ENCODE assay signal across 1 cellular context in genomic region chr7:134625571-134625970, GRCh38.
TF ChIP-seq lines count a peak whose summit lies in the region.

No MANE protein-coding gene starts in this region.

TF ChIP-seq in IMR-90, 13 proteins besides CTCF, POLR2A, EP300 and RAD21:
- TF ChIP-seq MAFK (IDR thresholded peaks at IDR 0.05; ENCODE audit: low read depth, low read length) (no peak), FOS (IDR thresholded peaks at IDR 0.05; ENCODE audit: low read depth, low read length) (peak; percentile 54)
